ENCODE assay signal across 3 cellular contexts in genomic region chr15:87848012-87848411, GRCh38.
A peak's percentile ranks its signal among the peaks of the same experiment; 100 is the strongest.
TF ChIP-seq lines count a peak whose summit lies in the region.

No MANE protein-coding gene starts in this region.

TF ChIP-seq in A549, 52 proteins besides CTCF, POLR2A, EP300 and RAD21:
- TF ChIP-seq EHMT2 (IDR thresholded peaks at IDR 0.05; ENCODE audit: low read depth) (no peak), HMGXB4 (CRISPR knock-in tag; IDR thresholded peaks at IDR 0.05; ENCODE audit: borderline replicate concordance) (no peak), ELK1 (IDR thresholded peaks at IDR 0.05; ENCODE audit: low read depth, low read length) (no peak), ZNF302 (CRISPR knock-in tag; IDR thresholded peaks at IDR 0.05) (no peak), KDM5A (IDR thresholded peaks at IDR 0.05) (no peak), HEYL (CRISPR knock-in tag; IDR thresholded peaks at IDR 0.05) (no peak), ESRRA (IDR thresholded peaks at IDR 0.05; ENCODE audit: borderline replicate concordance, low read length) (no peak), JUNB (IDR thresholded peaks at IDR 0.05) (no peak), MAZ (IDR thresholded peaks at IDR 0.05; ENCODE audit: borderline replicate concordance, low read depth, low read length) (no peak), USF2 (IDR thresholded peaks at IDR 0.05) (no peak)

TF ChIP-seq in IMR-90, 13 proteins besides CTCF, POLR2A, EP300 and RAD21:
- TF ChIP-seq RCOR1 (IDR thresholded peaks at IDR 0.05; ENCODE audit: insufficient replicate concordance, low read length) (no peak), NFE2L2 (IDR thresholded peaks at IDR 0.05; ENCODE audit: low read depth, low read length) (no peak), CEBPB (IDR thresholded peaks at IDR 0.05; ENCODE audit: low read depth, low read length) (peak; percentile 88), FOS (IDR thresholded peaks at IDR 0.05; ENCODE audit: low read depth, low read length) (no peak)

TF ChIP-seq in H1, 55 proteins besides CTCF, POLR2A, EP300 and RAD21:
- TF ChIP-seq CEBPB (IDR thresholded peaks at IDR 0.05; ENCODE audit: low read depth, low read length), result peak; percentile 39; the same call in 1 of the 2 replicates
- no peak for TF ChIP-seq RNF2 (IDR thresholded peaks at IDR 0.05; ENCODE audit: borderline replicate concordance, low read depth, low read length, missing control alignments, poor library complexity, severe bottlenecking)
